Comparison of ENCODE assay signal across 12 cellular contexts in the genomic region with DNA sequence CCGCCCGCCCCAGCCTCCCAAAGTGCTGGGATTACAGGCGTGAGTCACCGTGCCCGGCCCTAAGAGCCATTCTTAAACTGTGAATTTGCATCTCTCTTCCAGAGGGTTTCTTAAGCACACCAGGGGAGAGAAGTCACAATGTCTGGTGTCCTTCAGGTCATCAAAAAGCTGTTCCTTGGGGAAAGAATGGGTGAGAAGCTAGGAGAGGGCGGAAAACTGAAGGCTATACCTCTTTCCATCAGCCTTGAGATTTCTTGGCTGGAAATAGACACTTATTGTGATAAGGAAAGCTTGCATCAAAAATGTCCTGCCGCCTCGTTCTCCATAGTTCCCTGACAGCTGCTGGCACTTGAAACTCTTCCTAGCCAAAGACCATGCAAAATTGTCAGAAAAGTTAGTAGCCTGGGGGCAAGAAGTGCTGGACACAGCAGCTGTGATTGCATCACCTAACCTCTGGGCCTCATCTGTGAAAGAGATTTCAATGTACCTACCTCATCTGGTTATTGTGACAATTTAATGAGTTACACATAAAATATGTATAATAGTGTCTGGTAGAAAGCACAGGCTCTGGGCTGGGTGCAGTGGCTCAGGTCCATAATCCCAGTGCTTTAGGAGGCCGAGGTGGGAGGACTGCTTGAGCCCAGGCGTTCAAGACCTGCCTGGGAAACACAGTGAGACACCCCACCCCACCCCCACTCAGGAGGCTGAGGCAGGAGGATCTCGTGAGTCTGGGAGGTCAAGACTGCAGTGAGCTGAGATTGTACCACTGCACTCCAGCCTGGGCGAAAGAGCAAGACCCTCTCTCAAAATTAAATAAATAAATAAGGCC. TPM values are rescaled to one million over a fixed set of nuclear protein-coding genes. Genes with fewer than 3 reads are reported as not detected.
A peak's percentile ranks its signal among the peaks of the same experiment; 100 is the strongest.
DNase-seq lines count a peak whose midpoint lies in the region; ATAC-seq and TF ChIP-seq lines count a peak whose summit lies in the region.
"Had no signal": no experiment of that assay in that cellular context is flagged by ENCODE, and none has a peak within 500 bp of the region (broad histone marks: within the 10 kb centered on the region; RNA-seq: fewer than 3 reads in every experiment).

No MANE protein-coding gene starts in this region.

- peaks cover 3% of the 10 kb centered on the region for H3K36me3 Mint-ChIP-seq in activated CD8-positive, alpha-beta memory T cell treated with anti-CD3 and anti-CD28 coated beads, Interleukin-2, amount 10 ng/mL, durations not matched to agents 7 days and 5 days

- intact Hi-C loops in Right ventricle myocardium inferior (cut with DNase I): no loop called here
- intact Hi-C loops in aorta (cut with DNase I): no loop called here

- H3K4me3 ChIP-seq in cardiac muscle cell: no peak overlapping the region
- H3K4me3 ChIP-seq in SJCRH30: no peak overlapping the region
- peak overlapping the region; percentile 2 for H3K4me3 ChIP-seq in fibroblast of villous mesenchyme (ENCODE audit: low read depth, low read length)
- no peak overlapping the region for H3K4me3 ChIP-seq in aorta (ENCODE audit: low read length in 2 of 2)
- H3K4me3 ChIP-seq: body of pancreas had no signal

- H3K27ac ChIP-seq in cardiac muscle cell (peak overlapping the region; percentile 17), SJCRH30 (peak overlapping the region; percentile 95), aorta (ENCODE audit: low read depth in 1 of 2, low read length in 2 of 2) (no peak overlapping the region)
- H3K27ac ChIP-seq: body of pancreas had no signal

- H3K4me3 Mint-ChIP-seq in activated CD8-positive, alpha-beta memory T cell treated with anti-CD3 and anti-CD28 coated beads, Interleukin-2, amount 10 ng/mL, durations not matched to agents 7 days and 5 days: no peak overlapping the region

- CTCF ChIA-PET in activated CD8-positive, alpha-beta memory T cell treated with anti-CD3 and anti-CD28 coated beads, Interleukin-2, amount 10 ng/mL, durations not matched to agents 7 days and 5 days (lab: Charles Lee): interaction anchor here (1.6 to 25.8 kb wide), 2 partner anchors 17 kb away, joined by 5 to 553 read pairs; no protein-coding TSS in a partner anchor

- H3K36me3 ChIP-seq in cardiac muscle cell: no peaks in the 10 kb centered on the region
- H3K36me3 ChIP-seq in SJCRH30: no peaks in the 10 kb centered on the region
- no peaks in the 10 kb centered on the region for H3K36me3 ChIP-seq in aorta (ENCODE audit: control insufficient read depth in 1 of 2, insufficient read depth in 2 of 2, low read length in 1 of 2)

- H3K4me1 Mint-ChIP-seq in activated CD8-positive, alpha-beta memory T cell treated with anti-CD3 and anti-CD28 coated beads, Interleukin-2, amount 10 ng/mL, durations not matched to agents 7 days and 5 days: peaks cover 55% of the 10 kb centered on the region

- DNase-seq in cardiac muscle cell (ENCODE audit: low read depth in 1 of 2, low spot score in 1 of 2) (peak in 1 of 2 donors; percentile 61), Right ventricle myocardium inferior (ENCODE audit: missing footprints) (no peak), SJCRH30 (peak; percentile 89 to 96), fibroblast of villous mesenchyme (ENCODE audit: low read depth) (peak; percentile 94), aorta (peak; percentile 41 to 45), mesenteric fat pad (ENCODE audit: low spot score) (no peak), DMS153 (lab: John Stamatoyannopoulos, UW) (no peak)
- no peak for DNase-seq in activated CD8-positive, alpha-beta memory T cell treated with anti-CD3 and anti-CD28 coated beads, Interleukin-2, amount 10 ng/mL, durations not matched to agents 7 days and 5 days
- DNase-seq: body of pancreas, C1 segment of cervical spinal cord, KG1 had no signal

- TF ChIP-seq CTCF in cardiac muscle cell (IDR thresholded peaks at IDR 0.05; ENCODE audit: low read depth, low read length): no peak
- no peak for TF ChIP-seq CTCF in fibroblast of villous mesenchyme (IDR thresholded peaks at IDR 0.05; ENCODE audit: insufficient read depth, low read depth, low read length)

- H3K27me3 ChIP-seq in cardiac muscle cell: no peaks in the 10 kb centered on the region
- H3K27me3 ChIP-seq in SJCRH30: no peaks in the 10 kb centered on the region
- H3K27me3 ChIP-seq in aorta (ENCODE audit: control insufficient read depth in 1 of 2, insufficient read depth in 2 of 2, low read length in 1 of 2): no peaks in the 10 kb centered on the region
- H3K27me3 ChIP-seq: body of pancreas had no signal

- H3K27ac Mint-ChIP-seq in activated CD8-positive, alpha-beta memory T cell treated with anti-CD3 and anti-CD28 coated beads, Interleukin-2, amount 10 ng/mL, durations not matched to agents 7 days and 5 days: no peak overlapping the region

- H3K9me3 ChIP-seq in cardiac muscle cell (ENCODE audit: low read depth) (no peaks in the 10 kb centered on the region), SJCRH30 (replicated peaks) (no peaks in the 10 kb centered on the region), aorta (ENCODE audit: control insufficient read depth, low read length) (no peaks in the 10 kb centered on the region)
- H3K9me3 ChIP-seq: body of pancreas had no signal

- H3K4me1 ChIP-seq in cardiac muscle cell (ENCODE audit: low read depth): peaks cover 17% of the 10 kb centered on the region
- peaks cover 2% of the 10 kb centered on the region for H3K4me1 ChIP-seq in SJCRH30
- H3K4me1 ChIP-seq in aorta (ENCODE audit: control insufficient read depth in 1 of 2, insufficient read depth in 2 of 2, low read length in 2 of 2): no peaks in the 10 kb centered on the region

- 67 to 72% methylated on average over 12 of the region's 12 CpGs for WGBS in aorta, 2 donors

- ATAC-seq in Right ventricle myocardium inferior (no peak), aorta (ENCODE audit: low FRiP score) (no peak)
- ATAC-seq in activated CD8-positive, alpha-beta memory T cell treated with anti-CD3 and anti-CD28 coated beads, Interleukin-2, amount 10 ng/mL, durations not matched to agents 7 days and 5 days: no peak
- ATAC-seq: activated CD4-positive, CD25-positive, alpha-beta regulatory T cell treated with anti-CD3 and anti-CD28 coated beads, Interleukin-2, amount 50 U/mL, for 24 hours; body of pancreas had no signal

- H3K27me3 Mint-ChIP-seq in activated CD8-positive, alpha-beta memory T cell treated with anti-CD3 and anti-CD28 coated beads, Interleukin-2, amount 10 ng/mL, durations not matched to agents 7 days and 5 days: no peaks in the 10 kb centered on the region

- H3K9me3 Mint-ChIP-seq in activated CD8-positive, alpha-beta memory T cell treated with anti-CD3 and anti-CD28 coated beads, Interleukin-2, amount 10 ng/mL, durations not matched to agents 7 days and 5 days (ENCODE audit: low read depth): no peaks in the 10 kb centered on the region

RNA-seq across cellular contexts. Expression of gene UBC, which starts 9.7 kb away (rescaled TPM):
- 831 and 1,139 TPM in 2 replicates for total RNA-seq in cardiac muscle cell
- 897 and 1,281 TPM in 2 replicates for polyA plus RNA-seq in cardiac muscle cell
- total RNA-seq in Right ventricle myocardium inferior: 1,199 TPM
- 492 and 503 TPM in 2 replicates for total RNA-seq in SJCRH30 (2014; rRNA removed; shearing (Covaris generic))
- total RNA-seq in fibroblast of villous mesenchyme: 1,520 and 1,741 TPM in 2 replicates
- total RNA-seq in aorta: 1,000 to 10,000 TPM in 1 of 2 donors, 100 to 1,000 TPM in 1; 956 to 1,844 TPM
- polyA plus RNA-seq in aorta: 1,000 to 10,000 TPM in 1 of 2 donors, 100 to 1,000 TPM in 1; 667 to 1,550 TPM
- total RNA-seq in mesenteric fat pad: 1,241 TPM
- total RNA-seq in activated CD8-positive, alpha-beta memory T cell treated with anti-CD3 and anti-CD28 coated beads, Interleukin-2, amount 10 ng/mL, durations not matched to agents 7 days and 5 days: 1,000 to 10,000 TPM; 1,159 to 1,188 TPM

Comparison
In these comparisons a context has a peak if more than half of its experiments do, and no peak if none do; other contexts are left out.
1. DNase-seq: peak in SJCRH30 (2 of 2), fibroblast of villous mesenchyme (single experiment) and aorta (2 of 2); none in Right ventricle myocardium inferior (single experiment), mesenteric fat pad (single experiment), activated CD8-positive, alpha-beta memory T cell treated with anti-CD3 and anti-CD28 coated beads, Interleukin-2, amount 10 ng/mL, durations not matched to agents 7 days and 5 days (single experiment) and DMS153 (single experiment).
2. H3K27ac ChIP-seq: peak in cardiac muscle cell (single experiment) and SJCRH30 (single experiment); none in aorta (0 of 2).